ENCODE assay signal across 9 cellular contexts in genomic region chr1:63112155-63112914, GRCh38.
DNase-seq lines count a peak whose midpoint lies in the region; ATAC-seq and TF ChIP-seq lines count a peak whose summit lies in the region.
"Had no signal": no experiment of that assay in that cellular context is flagged by ENCODE, and none has a peak within 500 bp of the region (broad histone marks: within the 10 kb centered on the region; RNA-seq: fewer than 3 reads in every experiment).

No MANE protein-coding gene starts in this region.

- H3K4me1 Mint-ChIP-seq in Caco-2 (ENCODE audit: low read depth, unreplicated experiment), result no peaks in the 10 kb centered on the region

- peaks cover 21% of the 10 kb centered on the region for H3K27me3 ChIP-seq in RWPE2 (ENCODE audit: insufficient read depth, poor library complexity, severe bottlenecking)
- peaks cover 4% of the 10 kb centered on the region for H3K27me3 ChIP-seq in upper lobe of right lung
- H3K27me3 ChIP-seq in Caco-2 (replicated peaks; ENCODE audit: control insufficient read depth, insufficient read depth, low read length), result no peaks in the 10 kb centered on the region

- H3K4me3 Mint-ChIP-seq in Caco-2 (ENCODE audit: unreplicated experiment), result no peak overlapping the region

- POLR2A ChIA-PET in Caco-2 (lab: Charles Lee), result no interaction called here

- no peak for TF ChIP-seq CTCF in RWPE2 (IDR thresholded peaks at IDR 0.05; ENCODE audit: poor library complexity, severe bottlenecking)
- TF ChIP-seq CTCF in upper lobe of right lung (IDR thresholded peaks at IDR 0.05), result no peak
- TF ChIP-seq CTCF in Caco-2 (IDR thresholded peaks at IDR 0.05; ENCODE audit: insufficient read depth in 1 of 2, low read depth in 1 of 2, low read length in 1 of 2, severe bottlenecking in 1 of 2, unreplicated experiment in 1 of 2), result no peak

- H3K27ac ChIP-seq in RWPE2 (ENCODE audit: poor library complexity, severe bottlenecking), result no peak overlapping the region
- no peak overlapping the region for H3K27ac ChIP-seq in upper lobe of right lung

- ATAC-seq in RWPE2 (ENCODE audit: low read depth), result peak; percentile 38; the same call in 1 of the 3 replicates
- ATAC-seq in GM21723 (IDR thresholded peaks at IDR 0.05; ENCODE audit: unreplicated experiment), result no peak
- no peak for ATAC-seq in upper lobe of right lung

- no peaks in the 10 kb centered on the region for H3K36me3 Mint-ChIP-seq in Caco-2 (ENCODE audit: insufficient read depth, unreplicated experiment)

- CTCF ChIA-PET in Caco-2 (lab: Charles Lee), result no interaction called here

- H3K4me1 ChIP-seq in RWPE2 (ENCODE audit: insufficient read depth, poor library complexity, severe bottlenecking), result no peaks in the 10 kb centered on the region
- no peaks in the 10 kb centered on the region for H3K4me1 ChIP-seq in upper lobe of right lung
- H3K4me1 ChIP-seq in Caco-2, result no peaks in the 10 kb centered on the region

- H3K36me3 ChIP-seq in RWPE2 (ENCODE audit: low read depth) (no peaks in the 10 kb centered on the region), upper lobe of right lung (no peaks in the 10 kb centered on the region), Caco-2 (ENCODE audit: control insufficient read depth, insufficient read depth, low read length) (no peaks in the 10 kb centered on the region)

- H3K27me3 Mint-ChIP-seq in Caco-2 (ENCODE audit: insufficient read depth, unreplicated experiment), result peaks cover 14% of the 10 kb centered on the region

- H3K27ac Mint-ChIP-seq in Caco-2 (ENCODE audit: unreplicated experiment), result no peak overlapping the region

- H3K9me3 Mint-ChIP-seq in Caco-2 (ENCODE audit: unreplicated experiment), result no peaks in the 10 kb centered on the region

- no peak overlapping the region for H3K4me3 ChIP-seq in RWPE2 (ENCODE audit: severe bottlenecking)
- no peak overlapping the region for H3K4me3 ChIP-seq in upper lobe of right lung
- H3K4me3 ChIP-seq in Caco-2 (ENCODE audit: low read depth, low read length), result no peak overlapping the region

- H3K9me3 ChIP-seq in RWPE2 (ENCODE audit: severe bottlenecking) (no peaks in the 10 kb centered on the region), upper lobe of right lung (no peaks in the 10 kb centered on the region), Caco-2 (no peaks in the 10 kb centered on the region)

- intact Hi-C loops in upper lobe of right lung (cut with DNase I) (no loop called here), Caco-2 (cut with micrococcal nuclease; ENCODE audit: unreplicated experiment) (no loop called here)

- BruUV-seq in Caco-2 (replicated peaks; lab: Mats Ljungman, UMichigan), result no TSS peak

- peak; percentile 83 for DNase-seq in Daoy (ENCODE audit: low read depth)
- peak; percentile 86 for DNase-seq in H4 (ENCODE audit: low spot score)
- no peak for DNase-seq in RWPE2 (ENCODE audit: low spot score)
- DNase-seq in foreskin melanocyte, result peak; percentile 99
- DNase-seq in NCI-H345 treated with DMSO at 0.1 percent for 48 hours (lab: John Stamatoyannopoulos, UW; ENCODE audit: unreplicated experiment), result no peak
- no peak for DNase-seq in upper lobe of right lung
- DNase-seq in Caco-2, result no peak
- DNase-seq: activated naive CD4-positive, alpha-beta T cell treated with Interleukin-2 at 50 U/mL for 16 hours had no signal

Comparison
In these comparisons a context has a peak if more than half of its experiments do, and no peak if none do; other contexts are left out.
1. DNase-seq: peak in Daoy (single experiment), H4 (single experiment) and foreskin melanocyte (single experiment); none in RWPE2 (single experiment), NCI-H345 treated with DMSO at 0.1 percent for 48 hours (single experiment), upper lobe of right lung (single experiment) and Caco-2 (0 of 2).